ENCODE assay signal across 8 cellular contexts in genomic region chr1:33257388-33257758, GRCh38. TPM values are rescaled to one million over a fixed set of nuclear protein-coding genes. Genes with fewer than 3 reads are reported as not detected.
DNase-seq lines count a peak whose midpoint lies in the region; ATAC-seq, FAIRE-seq and TF ChIP-seq lines count a peak whose summit lies in the region.

No MANE protein-coding gene starts in this region.

- no peaks in the 10 kb centered on the region for H3K36me3 Mint-ChIP-seq in activated CD4-positive, alpha-beta T cell treated with anti-CD3 and anti-CD28 coated beads for 36 hours (ENCODE audit: low read depth)
- H3K36me3 Mint-ChIP-seq in activated naive CD8-positive, alpha-beta T cell treated with anti-CD3 and anti-CD28 coated beads, Interleukin-2, amount 10 ng/mL, durations not matched to agents 7 days and 5 days: peaks cover 3% of the 10 kb centered on the region

- DNase-seq in activated CD4-positive, alpha-beta T cell treated with anti-CD3 and anti-CD28 coated beads for 36 hours: no peak
- DNase-seq in activated CD4-positive, alpha-beta T cell treated with anti-CD3 and anti-CD28 coated beads, Interleukin-2, amount 50 U/mL, for 1 hour: no peak
- DNase-seq in activated naive CD8-positive, alpha-beta T cell treated with anti-CD3 and anti-CD28 coated beads, Interleukin-2, amount 10 ng/mL, durations not matched to agents 7 days and 5 days: no peak
- DNase-seq in kidney (no peak), GM12892 (ENCODE audit: insufficient read length) (no peak), epidermal melanocyte (ENCODE audit: insufficient read length, low spot score) (no peak)

- POLR2A ChIA-PET in activated CD4-positive, alpha-beta T cell treated with anti-CD3 and anti-CD28 coated beads for 36 hours (lab: Charles Lee): interaction anchor here (0.5 to 1.0 kb wide), 3 partner anchors 92 to 130 kb away, joined by 3 to 4 read pairs (median 3); no protein-coding TSS in a partner anchor
- POLR2A ChIA-PET in activated naive CD8-positive, alpha-beta T cell treated with anti-CD3 and anti-CD28 coated beads, Interleukin-2, amount 10 ng/mL, durations not matched to agents 7 days and 5 days (lab: Charles Lee): interaction anchor here (0.7 to 1.3 kb wide), 4 partner anchors 8 to 169 kb away, joined by 3 to 6 read pairs (median 4); partner anchors contain the start of gene TRIM62

- peak overlapping the region; percentile 67 to 70 for H3K9ac ChIP-seq in kidney (ENCODE audit: low read length in 2 of 2)

- intact Hi-C loops in activated CD4-positive, alpha-beta T cell treated with anti-CD3 and anti-CD28 coated beads for 36 hours (cut with DNase I, micrococcal nuclease): loop anchor here (1.0 to 5.0 kb wide), 4 partner anchors 95 to 293 kb away; partner anchors contain the start of genes PHC2 (in 1 of the 2) and RNF19B (in 1 of the 2)
- intact Hi-C loops in kidney (cut with DNase I): no loop called here

- no peaks in the 10 kb centered on the region for H3K9me3 Mint-ChIP-seq in activated CD4-positive, alpha-beta T cell treated with anti-CD3 and anti-CD28 coated beads for 36 hours (ENCODE audit: low read depth)
- no peaks in the 10 kb centered on the region for H3K9me3 Mint-ChIP-seq in activated naive CD8-positive, alpha-beta T cell treated with anti-CD3 and anti-CD28 coated beads, Interleukin-2, amount 10 ng/mL, durations not matched to agents 7 days and 5 days

- H3K27me3 Mint-ChIP-seq in activated CD4-positive, alpha-beta T cell treated with anti-CD3 and anti-CD28 coated beads for 36 hours: no peaks in the 10 kb centered on the region
- H3K27me3 Mint-ChIP-seq in activated naive CD8-positive, alpha-beta T cell treated with anti-CD3 and anti-CD28 coated beads, Interleukin-2, amount 10 ng/mL, durations not matched to agents 7 days and 5 days: peaks cover 4% of the 10 kb centered on the region

- H3K27ac ChIP-seq in kidney (ENCODE audit: low read depth in 2 of 2, low read length in 2 of 2) (peak overlapping the region; percentile 81 to 86), temporal lobe (ENCODE audit: low read depth, low read length) (peak overlapping the region; percentile 50)

- H3K36me3 ChIP-seq in kidney (ENCODE audit: control insufficient read depth in 1 of 2, insufficient read depth in 2 of 2, low read length in 2 of 2): no peaks in the 10 kb centered on the region

- no peak for TF ChIP-seq POLR2A in GM12892 (IDR thresholded peaks at IDR 0.05; ENCODE audit: low read depth, low read length)

- peak overlapping the region; percentile 98 for H3K27ac Mint-ChIP-seq in activated CD4-positive, alpha-beta T cell treated with anti-CD3 and anti-CD28 coated beads for 36 hours
- peak overlapping the region; percentile 98 for H3K27ac Mint-ChIP-seq in activated naive CD8-positive, alpha-beta T cell treated with anti-CD3 and anti-CD28 coated beads, Interleukin-2, amount 10 ng/mL, durations not matched to agents 7 days and 5 days

- peaks cover 38 to 47% of the 10 kb centered on the region in 2 donors for H3K4me1 ChIP-seq in kidney (ENCODE audit: control insufficient read depth in 1 of 2, insufficient read depth in 1 of 2, low read depth in 1 of 2, low read length in 2 of 2)

- no peak for ATAC-seq in activated CD4-positive, alpha-beta T cell treated with anti-CD3 and anti-CD28 coated beads for 36 hours
- no peak for ATAC-seq in activated naive CD8-positive, alpha-beta T cell treated with anti-CD3 and anti-CD28 coated beads, Interleukin-2, amount 10 ng/mL, durations not matched to agents 7 days and 5 days (ENCODE audit: low read depth)
- ATAC-seq in HG03432 (IDR thresholded peaks at IDR 0.05; ENCODE audit: unreplicated experiment): no peak

- FAIRE-seq in kidney (lab: Jason Lieb, UNC): no peak
- no peak for FAIRE-seq in GM12892 (lab: Jason Lieb, UNC)

- H3K4me3 Mint-ChIP-seq in activated CD4-positive, alpha-beta T cell treated with anti-CD3 and anti-CD28 coated beads for 36 hours: peak overlapping the region; percentile 95
- H3K4me3 Mint-ChIP-seq in activated naive CD8-positive, alpha-beta T cell treated with anti-CD3 and anti-CD28 coated beads, Interleukin-2, amount 10 ng/mL, durations not matched to agents 7 days and 5 days: peak overlapping the region; percentile 98

- peaks cover 39% of the 10 kb centered on the region for H3K4me1 Mint-ChIP-seq in activated CD4-positive, alpha-beta T cell treated with anti-CD3 and anti-CD28 coated beads for 36 hours
- H3K4me1 Mint-ChIP-seq in activated naive CD8-positive, alpha-beta T cell treated with anti-CD3 and anti-CD28 coated beads, Interleukin-2, amount 10 ng/mL, durations not matched to agents 7 days and 5 days: peaks cover 16% of the 10 kb centered on the region

- H3K9me3 ChIP-seq in kidney (ENCODE audit: control insufficient read depth in 1 of 2, low read length in 2 of 2): no peaks in the 10 kb centered on the region

- TF ChIP-seq CTCF in kidney (IDR thresholded peaks at IDR 0.05; ENCODE audit: borderline replicate concordance, extremely low read depth, insufficient read depth): no peak

- peak overlapping the region; percentile 85 for H3K4me3 ChIP-seq in kidney (ENCODE audit: low read length in 2 of 2)

- CTCF ChIA-PET in activated CD4-positive, alpha-beta T cell treated with anti-CD3 and anti-CD28 coated beads for 36 hours (lab: Charles Lee): interaction anchor here (0.6 to 1.6 kb wide), 3 partner anchors 16 to 39 kb away, joined by 3 to 6 read pairs (median 3); no protein-coding TSS in a partner anchor

RNA-seq across cellular contexts. Expression of gene ZNF362, which starts 1.1 kb away (rescaled TPM):
- total RNA-seq in activated CD4-positive, alpha-beta T cell treated with anti-CD3 and anti-CD28 coated beads for 36 hours: 10 to 100 TPM; 10.2 to 11.7 TPM
- total RNA-seq in activated naive CD8-positive, alpha-beta T cell treated with anti-CD3 and anti-CD28 coated beads, Interleukin-2, amount 10 ng/mL, durations not matched to agents 7 days and 5 days: 10 to 100 TPM; 18.8 to 23.1 TPM
- 36.9 TPM for total RNA-seq in kidney
- 17.4 TPM for polyA plus RNA-seq in kidney (ENCODE audit: insufficient read depth, low read depth, low replicate concordance)
- 15.5 TPM for total RNA-seq in temporal lobe
- 1.9 TPM for polyA plus RNA-seq in GM12892 (2012; ENCODE audit: missing spikeins)
